Comparison of ENCODE assay signal across 28 cellular contexts in genomic region chr9:80516678-80517077, GRCh38.
"Had no signal": no experiment of that assay in that cellular context is flagged by ENCODE, and none has a peak within 500 bp of the region (broad histone marks: within the 10 kb centered on the region; RNA-seq: fewer than 3 reads in every experiment).

No MANE protein-coding gene starts in this region.

- H3K4me2 ChIP-seq: neural progenitor cell, smooth muscle cell had no signal

- H3K36me3 ChIP-seq: neural progenitor cell, ovary, spleen, suprapubic skin, tibial artery, transverse colon, upper lobe of right lung, uterus had no signal

- ATAC-seq: natural killer cell; psoas muscle; right cardiac atrium; sciatic nerve; stimulated activated memory B cell treated with anti-CD40 and anti-IgM and Interleukin-4, amounts not matched to agents 10 μg/mL and 1 μg/mL and 100 μg/mL, for 72 hours; stimulated activated naive CD8-positive, alpha-beta T cell treated with anti-CD3 and anti-CD28 coated beads, Interleukin-15, amount 100 ng/mL, for 72 hours; stimulated activated naive CD8-positive, alpha-beta T cell treated with anti-CD3 and anti-CD28 coated beads, Interleukin-15, Interleukin-2, amounts not matched to agents 100 U/mL and 50 U/mL, for 24 hours; upper lobe of right lung had no signal

- H3K9me3 ChIP-seq: ovary, psoas muscle, suprapubic skin, testis, tibial artery, transverse colon, upper lobe of right lung, uterus had no signal

- DNase-seq: natural killer cell; occipital lobe; ovary; posterior cingulate gyrus; psoas muscle; right cardiac atrium; spleen; stimulated activated CD4-positive, alpha-beta T cell treated with anti-CD3 and anti-CD28 coated beads, Interleukin-12 subunit alpha, Interleukin-12 subunit beta, amount 100 ng/mL, for 4 hours; stimulated activated CD4-positive, alpha-beta T cell treated with anti-CD3 and anti-CD28 coated beads, Interleukin-1b, Interleukin-23, amount 100 ng/mL, for 48 hours; stimulated activated CD4-positive, alpha-beta T cell treated with anti-CD3 and anti-CD28 coated beads, Interleukin-4, amount 100 ng/mL, for 1 hour; stimulated activated CD4-positive, alpha-beta T cell treated with anti-CD3 and anti-CD28 coated beads, Interleukin-4, amount 100 ng/mL, for 4 hours; stimulated activated CD8-positive, alpha-beta memory T cell treated with anti-CD3 and anti-CD28 coated beads, Interleukin-4, amount 100 ng/mL, for 48 hours; stimulated activated naive CD4-positive, alpha-beta T cell; stimulated activated naive CD8-positive, alpha-beta T cell treated with anti-CD3 and anti-CD28 coated beads, Interleukin-15, amount 100 ng/mL, for 72 hours; stimulated activated naive CD8-positive, alpha-beta T cell treated with anti-CD3 and anti-CD28 coated beads, Interleukin-15, Interleukin-2, amounts not matched to agents 100 U/mL and 50 U/mL, for 24 hours; substantia nigra; testis; tibial artery; transverse colon; upper lobe of right lung; uterus had no signal

- H3K9ac ChIP-seq: neural progenitor cell, parathyroid adenoma had no signal

- H2AFZ ChIP-seq: neural progenitor cell, parathyroid adenoma had no signal

- H3K27me3 ChIP-seq: neural progenitor cell, ovary, spleen, suprapubic skin, testis, tibial artery, transverse colon, upper lobe of right lung, uterus had no signal

- H3K4me3 ChIP-seq: neural progenitor cell, ovary, psoas muscle, skin epidermis, smooth muscle cell, spleen, suprapubic skin, testis, tibial artery, transverse colon, upper lobe of right lung, uterus had no signal

- H3K27ac ChIP-seq: neural progenitor cell, ovary, parathyroid adenoma, psoas muscle, skin epidermis, spleen, suprapubic skin, testis, tibial artery, transverse colon, upper lobe of right lung, uterus had no signal

- H3K79me2 ChIP-seq: parathyroid adenoma had no signal

- H3K4me1 ChIP-seq: neural progenitor cell, parathyroid adenoma, psoas muscle, spleen, suprapubic skin, testis, tibial artery, transverse colon, upper lobe of right lung, uterus had no signal
